In genomic region chr15:99487337-99487730, GRCh38 we compare ENCODE assay signal across 10 cellular contexts.
DNase-seq lines count a peak whose midpoint lies in the region; ATAC-seq and TF ChIP-seq lines count a peak whose summit lies in the region.
"Had no signal": no experiment of that assay in that cellular context is flagged by ENCODE, and none has a peak within 500 bp of the region (broad histone marks: within the 10 kb centered on the region; RNA-seq: fewer than 3 reads in every experiment).

No MANE protein-coding gene starts in this region.

- no peak overlapping the region for H2BK5ac ChIP-seq in mesenchymal stem cell (ENCODE audit: low read depth, low read length, poor library complexity, severe bottlenecking)

- H3K27me3 Mint-ChIP-seq in activated CD4-positive, alpha-beta memory T cell treated with anti-CD3 and anti-CD28 coated beads, Interleukin-2, amount 10 ng/mL, durations not matched to agents 7 days and 5 days = peaks cover 33% of the 10 kb centered on the region

- no peak overlapping the region for H2BK15ac ChIP-seq in mesenchymal stem cell (ENCODE audit: low read depth, poor library complexity, severe bottlenecking)

- TF ChIP-seq CTCF in heart right ventricle (IDR thresholded peaks at IDR 0.05) (no peak), upper lobe of right lung (IDR thresholded peaks at IDR 0.05) (no peak)

- H3K27ac ChIP-seq in heart right ventricle = peak overlapping the region; percentile 60 to 92 (median 82)
- no peak overlapping the region for H3K27ac ChIP-seq in mesenchymal stem cell (ENCODE audit: low read length, poor library complexity, severe bottlenecking)
- H3K27ac ChIP-seq in upper lobe of right lung = peak overlapping the region; percentile 68

- peaks cover 12 to 37% (median 26%) of the 10 kb centered on the region in 9 donors for H3K4me1 ChIP-seq in heart right ventricle
- H3K4me1 ChIP-seq in mesenchymal stem cell (ENCODE audit: control insufficient read depth, insufficient read depth, low read depth, low read length) = peaks cover 13% of the 10 kb centered on the region
- peaks cover 27% of the 10 kb centered on the region for H3K4me1 ChIP-seq in upper lobe of right lung

- peak overlapping the region in 1 of 10 donors; percentile 48 for H3K4me3 ChIP-seq in heart right ventricle
- H3K4me3 ChIP-seq in mesenchymal stem cell (ENCODE audit: insufficient read depth in 1 of 2, low read depth in 1 of 2, low read length in 2 of 2) = peak overlapping the region in 1 of 2 experiments; percentile 68
- no peak overlapping the region for H3K4me3 ChIP-seq in upper lobe of right lung

- no peak overlapping the region for H3K4me3 Mint-ChIP-seq in activated CD4-positive, alpha-beta memory T cell treated with anti-CD3 and anti-CD28 coated beads, Interleukin-2, amount 10 ng/mL, durations not matched to agents 7 days and 5 days

- peaks cover 14% of the 10 kb centered on the region for H3K4me1 Mint-ChIP-seq in activated CD4-positive, alpha-beta memory T cell treated with anti-CD3 and anti-CD28 coated beads, Interleukin-2, amount 10 ng/mL, durations not matched to agents 7 days and 5 days

- no peaks in the 10 kb centered on the region for H3K27me3 ChIP-seq in heart right ventricle
- H3K27me3 ChIP-seq in mesenchymal stem cell (ENCODE audit: control insufficient read depth in 1 of 2, insufficient read depth in 1 of 2, low read length in 2 of 2) = peaks cover 3 to 4% of the 10 kb centered on the region in 2 experiments
- no peaks in the 10 kb centered on the region for H3K27me3 ChIP-seq in upper lobe of right lung

- intact Hi-C loops in heart right ventricle (cut with DNase I) = loop anchor here in 2 of 10 donors (5.0 to 10.0 kb wide), 2 partner anchors 63 to 75 kb away; no protein-coding TSS in a partner anchor
- intact Hi-C loops in Right ventricle myocardium superior (cut with DNase I) = no loop called here
- intact Hi-C loops in upper lobe of right lung (cut with DNase I) = no loop called here

- WGBS in heart right ventricle, 2 donors = 91% methylated on average over 5 of the region's 5 CpGs
- 90% methylated on average over 3 of the region's 5 CpGs for WGBS in mesenchymal stem cell

- no peak overlapping the region for H4K8ac ChIP-seq in mesenchymal stem cell (ENCODE audit: low read length)

- H3K27ac Mint-ChIP-seq in activated CD4-positive, alpha-beta memory T cell treated with anti-CD3 and anti-CD28 coated beads, Interleukin-2, amount 10 ng/mL, durations not matched to agents 7 days and 5 days = no peak overlapping the region

- H4K91ac ChIP-seq in mesenchymal stem cell (ENCODE audit: low read length) = no peak overlapping the region

- peak overlapping the region in 1 of 2 experiments; percentile 82 for H3K18ac ChIP-seq in mesenchymal stem cell (ENCODE audit: low read depth in 1 of 2, low read length in 2 of 2)

- no peak overlapping the region for H3K23ac ChIP-seq in mesenchymal stem cell (ENCODE audit: low read length in 2 of 2)

- no peaks in the 10 kb centered on the region for H3K79me1 ChIP-seq in mesenchymal stem cell (replicated peaks; ENCODE audit: low read length, poor library complexity, severe bottlenecking)

- ATAC-seq in heart right ventricle = no peak
- ATAC-seq in Right ventricle myocardium superior (ENCODE audit: poor library complexity) = no peak
- ATAC-seq in upper lobe of right lung = no peak
- no peak for ATAC-seq in HG02970 (IDR thresholded peaks at IDR 0.05; ENCODE audit: low FRiP score, unreplicated experiment)
- ATAC-seq: activated CD4-positive, CD25-positive, alpha-beta regulatory T cell treated with anti-CD3 and anti-CD28 coated beads, Interleukin-2, amount 50 U/mL, for 24 hours had no signal

- peak overlapping the region in 1 of 2 experiments; percentile 24 for H2BK12ac ChIP-seq in mesenchymal stem cell (ENCODE audit: low read length in 2 of 2)

- no peaks in the 10 kb centered on the region for H3K36me3 Mint-ChIP-seq in activated CD4-positive, alpha-beta memory T cell treated with anti-CD3 and anti-CD28 coated beads, Interleukin-2, amount 10 ng/mL, durations not matched to agents 7 days and 5 days (ENCODE audit: low read depth)

- CTCF ChIA-PET in activated CD4-positive, alpha-beta memory T cell treated with anti-CD3 and anti-CD28 coated beads, Interleukin-2, amount 10 ng/mL, durations not matched to agents 7 days and 5 days (lab: Charles Lee) = no interaction called here

- H2AFZ ChIP-seq in mesenchymal stem cell (ENCODE audit: low read depth, low read length) = no peak overlapping the region

- H3K14ac ChIP-seq in mesenchymal stem cell (ENCODE audit: low read length in 2 of 2) = peak overlapping the region in 1 of 2 experiments; percentile 15

- H3K9ac ChIP-seq in mesenchymal stem cell (ENCODE audit: low read length) = peak overlapping the region; percentile 65

- POLR2A ChIA-PET in activated CD4-positive, alpha-beta memory T cell treated with anti-CD3 and anti-CD28 coated beads, Interleukin-2, amount 10 ng/mL, durations not matched to agents 7 days and 5 days (lab: Charles Lee) = no interaction called here

- no peaks in the 10 kb centered on the region for H3K9me3 Mint-ChIP-seq in activated CD4-positive, alpha-beta memory T cell treated with anti-CD3 and anti-CD28 coated beads, Interleukin-2, amount 10 ng/mL, durations not matched to agents 7 days and 5 days

- H3K9me3 ChIP-seq in heart right ventricle = peaks cover 0 to 3% (median 0%) of the 10 kb centered on the region in 11 donors
- H3K9me3 ChIP-seq in mesenchymal stem cell (ENCODE audit: control insufficient read depth, low read length) = no peaks in the 10 kb centered on the region
- H3K9me3 ChIP-seq in upper lobe of right lung = no peaks in the 10 kb centered on the region

- H3K4me2 ChIP-seq in mesenchymal stem cell (ENCODE audit: low read length, poor library complexity, severe bottlenecking) = no peak overlapping the region

- H3K4ac ChIP-seq in mesenchymal stem cell (ENCODE audit: low read depth in 1 of 2, low read length in 2 of 2) = no peak overlapping the region

- H2AK5ac ChIP-seq in mesenchymal stem cell (ENCODE audit: low read length, severe bottlenecking) = no peak overlapping the region

- H3K36me3 ChIP-seq in heart right ventricle (no peaks in the 10 kb centered on the region), mesenchymal stem cell (ENCODE audit: control insufficient read depth in 1 of 2, insufficient read depth in 2 of 2, low read depth in 1 of 2, low read length in 2 of 2) (no peaks in the 10 kb centered on the region), upper lobe of right lung (no peaks in the 10 kb centered on the region)

- no peak overlapping the region for H2BK120ac ChIP-seq in mesenchymal stem cell (ENCODE audit: low read depth, low read length)

- DNase-seq in heart right ventricle (no peak), Right ventricle myocardium superior (no peak), mesenchymal stem cell (peak; percentile 28), upper lobe of right lung (no peak)
- DNase-seq in activated CD8-positive, alpha-beta memory T cell treated with anti-CD3 and anti-CD28 coated beads, Interleukin-2, amount 50 U/mL, for 48 hours = peak; percentile 22
- DNase-seq in activated CD4-positive, alpha-beta memory T cell treated with anti-CD3 and anti-CD28 coated beads, Interleukin-2, amount 10 ng/mL, durations not matched to agents 7 days and 5 days = no peak
- DNase-seq in stimulated activated CD8-positive, alpha-beta memory T cell treated with anti-CD3 and anti-CD28 coated beads, Interleukin-4, amount 100 ng/mL, for 48 hours = no peak
- DNase-seq: hippocampal formation had no signal

Comparison
In these comparisons a context has a peak if more than half of its experiments do, and no peak if none do; other contexts are left out.
1. DNase-seq: peak in activated CD8-positive, alpha-beta memory T cell treated with anti-CD3 and anti-CD28 coated beads, Interleukin-2, amount 50 U/mL, for 48 hours (single experiment) and mesenchymal stem cell (single experiment); none in heart right ventricle (0 of 2), Right ventricle myocardium superior (single experiment), upper lobe of right lung (single experiment), activated CD4-positive, alpha-beta memory T cell treated with anti-CD3 and anti-CD28 coated beads, Interleukin-2, amount 10 ng/mL, durations not matched to agents 7 days and 5 days (single experiment) and stimulated activated CD8-positive, alpha-beta memory T cell treated with anti-CD3 and anti-CD28 coated beads, Interleukin-4, amount 100 ng/mL, for 48 hours (single experiment).